Comparison of ENCODE assay signal across 1 cellular context in genomic region chr12:50110127-50110761, GRCh38.
TF ChIP-seq lines count a peak whose summit lies in the region.

No MANE protein-coding gene starts in this region.

TF ChIP-seq in GM23338, 12 proteins besides CTCF, POLR2A, EP300 and RAD21:
- no peak for TF ChIP-seq ETS1 (IDR thresholded peaks at IDR 0.05)
- TF ChIP-seq STAT1 (IDR thresholded peaks at IDR 0.05; ENCODE audit: unreplicated experiment) = no peak
- no peak for TF ChIP-seq REST (IDR thresholded peaks at IDR 0.05; ENCODE audit: unreplicated experiment)
- no peak for TF ChIP-seq POLR2AphosphoS5 (IDR thresholded peaks at IDR 0.05; ENCODE audit: low read depth)
- TF ChIP-seq ZNF114 (CRISPR knock-in tag; IDR thresholded peaks at IDR 0.05) = no peak
